8 cellular contexts compared by ENCODE assay signal in the genomic region with DNA sequence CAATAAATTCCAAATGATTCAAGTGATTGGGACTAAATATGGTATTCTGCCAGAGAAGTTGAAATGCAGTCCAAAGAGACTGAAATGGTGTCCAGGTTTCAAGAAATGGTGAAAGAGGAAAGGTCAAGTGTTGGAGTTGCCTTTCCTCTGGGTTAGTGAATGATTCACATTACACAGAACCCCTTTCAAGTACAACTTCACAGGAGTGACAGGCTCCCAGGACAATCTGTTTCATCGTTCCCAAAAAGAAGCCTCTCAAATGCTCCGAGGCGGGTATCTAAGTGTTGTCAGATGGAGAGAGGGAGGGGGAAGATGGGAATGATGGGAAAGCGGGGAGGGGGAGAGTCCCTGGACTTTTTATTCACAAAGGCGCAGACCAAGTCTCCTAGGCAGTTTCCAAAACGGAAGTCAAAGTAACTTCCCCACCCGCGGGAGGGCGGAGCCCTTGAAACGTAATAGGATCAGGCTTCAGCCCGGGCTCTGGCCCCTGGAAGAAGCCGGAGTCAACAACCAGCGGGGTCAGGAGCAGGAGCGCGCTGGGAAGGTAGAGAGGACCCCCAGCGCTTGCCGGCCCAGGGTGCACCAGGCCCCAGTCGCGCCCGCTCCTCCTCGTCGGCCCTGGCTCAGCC. TPM values are rescaled to one million over a fixed set of nuclear protein-coding genes. Genes with fewer than 3 reads are reported as not detected.
DNase-seq lines count a peak whose midpoint lies in the region; ATAC-seq and TF ChIP-seq lines count a peak whose summit lies in the region.

No MANE protein-coding gene starts in this region.

- no peak overlapping the region for H4K8ac ChIP-seq in neuronal stem cell (ENCODE audit: low read depth, low read length)

- H3K4me1 ChIP-seq in NT2/D1 (ENCODE audit: insufficient read depth, insufficient read length) (no peaks in the 10 kb centered on the region), gastroesophageal sphincter (peaks cover 0 to 47% (median 13%) of the 10 kb centered on the region in 3 donors), neuronal stem cell (ENCODE audit: control insufficient read depth in 2 of 2, insufficient read depth in 1 of 2, low read depth in 1 of 2, low read length in 2 of 2) (peaks cover 0 to 3% of the 10 kb centered on the region in 2 donors)

- H3K9ac ChIP-seq in NT2/D1 (ENCODE audit: insufficient read length, low read depth) (peak overlapping the region; percentile 97), neuronal stem cell (ENCODE audit: low read depth, low read length, poor library complexity) (peak overlapping the region; percentile 98)

- H2AK5ac ChIP-seq in neuronal stem cell (ENCODE audit: low read depth, low read length) = peak overlapping the region; percentile 98

- intact Hi-C loops in activated naive CD4-positive, alpha-beta T cell treated with anti-CD3 and anti-CD28 coated beads for 36 hours (cut with micrococcal nuclease) = loop anchor here (1.0 to 5.0 kb wide), 5 partner anchors 36 to 1812 kb away; a partner anchor contains a TSS

- peak; percentile 41 for ATAC-seq in GM21381 (IDR thresholded peaks at IDR 0.05; ENCODE audit: unreplicated experiment)
- peak; percentile 67 for ATAC-seq in gastroesophageal sphincter

- peak overlapping the region; percentile 77 for H2BK120ac ChIP-seq in neuronal stem cell (ENCODE audit: low read depth, low read length)

- H4K91ac ChIP-seq in neuronal stem cell (ENCODE audit: low read depth, low read length, poor library complexity) = peak overlapping the region; percentile 94

- no peak for TF ChIP-seq EP300 in gastroesophageal sphincter (IDR thresholded peaks at IDR 0.05)

- H3K27ac ChIP-seq in gastroesophageal sphincter = peak overlapping the region; percentile 95 to 97 (median 96)
- peak overlapping the region; percentile 93 for H3K27ac ChIP-seq in neuronal stem cell (replicated peaks; ENCODE audit: low read length)

- no peaks in the 10 kb centered on the region for H3K27me3 ChIP-seq in NT2/D1 (ENCODE audit: insufficient read depth, insufficient read length)
- H3K27me3 ChIP-seq in gastroesophageal sphincter = no peaks in the 10 kb centered on the region
- H3K27me3 ChIP-seq in neuronal stem cell (ENCODE audit: control insufficient read depth in 3 of 3, insufficient read depth in 3 of 3, low read depth in 1 of 3, low read length in 3 of 3) = no peaks in the 10 kb centered on the region

- H2AFZ ChIP-seq in neuronal stem cell (ENCODE audit: low read length) = peak overlapping the region; percentile 91

- H3K9me3 Mint-ChIP-seq in activated naive CD4-positive, alpha-beta T cell treated with anti-CD3 and anti-CD28 coated beads for 36 hours = no peaks in the 10 kb centered on the region
- H3K9me3 Mint-ChIP-seq in type B pancreatic cell = no peaks in the 10 kb centered on the region

- no peak for TF ChIP-seq POLR2A in gastroesophageal sphincter (IDR thresholded peaks at IDR 0.05)

- peak overlapping the region; percentile 85 for H3K14ac ChIP-seq in neuronal stem cell (ENCODE audit: low read length)

- DNase-seq in DMS53 (lab: John Stamatoyannopoulos, UW) (peak; percentile 87), HT-29 (ENCODE audit: low spot score) (peak; percentile 95), NT2/D1 (ENCODE audit: low read depth, low spot score) (peak; percentile 89), neuronal stem cell (ENCODE audit: low spot score) (peak; percentile 76), type B pancreatic cell (ENCODE audit: extremely low spot score, unreplicated experiment) (peak; percentile 79)
- peak; percentile 65 for DNase-seq in activated naive CD4-positive, alpha-beta T cell treated with anti-CD3 and anti-CD28 coated beads for 36 hours

- H2BK15ac ChIP-seq in neuronal stem cell (ENCODE audit: low read length) = peak overlapping the region; percentile 30

- peaks cover 6% of the 10 kb centered on the region for H3K27me3 Mint-ChIP-seq in activated naive CD4-positive, alpha-beta T cell treated with anti-CD3 and anti-CD28 coated beads for 36 hours (ENCODE audit: low read depth)
- no peaks in the 10 kb centered on the region for H3K27me3 Mint-ChIP-seq in type B pancreatic cell

- peak overlapping the region; percentile 89 for H3K27ac Mint-ChIP-seq in activated naive CD4-positive, alpha-beta T cell treated with anti-CD3 and anti-CD28 coated beads for 36 hours
- peak overlapping the region; percentile 98 for H3K27ac Mint-ChIP-seq in type B pancreatic cell

- peak overlapping the region; percentile 74 for H3K4me2 ChIP-seq in neuronal stem cell (ENCODE audit: insufficient read depth, low read length, poor library complexity, severe bottlenecking)

- TF ChIP-seq CTCF in gastroesophageal sphincter (IDR thresholded peaks at IDR 0.05) = no peak
- no peak for TF ChIP-seq CTCF in type B pancreatic cell (conservative IDR thresholded peaks at IDR 0.05)

- CTCF ChIA-PET in activated naive CD4-positive, alpha-beta T cell treated with anti-CD3 and anti-CD28 coated beads for 36 hours (lab: Charles Lee) = interaction anchor here (1.8 kb wide), 1 partner anchor 36 kb away, joined by 6 read pairs; no protein-coding TSS in a partner anchor

- peak overlapping the region; percentile 78 for H2BK12ac ChIP-seq in neuronal stem cell (ENCODE audit: low read length)

- H3K36me3 Mint-ChIP-seq in activated naive CD4-positive, alpha-beta T cell treated with anti-CD3 and anti-CD28 coated beads for 36 hours (ENCODE audit: low read depth) = peaks cover 3% of the 10 kb centered on the region
- peaks cover 6% of the 10 kb centered on the region for H3K36me3 Mint-ChIP-seq in type B pancreatic cell

- WGBS in gastroesophageal sphincter (ENCODE audit: low coverage in 1 of 2), 2 donors = 0% methylated on average over 1 to 5 of the region's 22 CpGs
- no CpG with 5 or more reads among the region's 22 CpGs for WGBS in neuronal stem cell (ENCODE audit: extremely low coverage in 2 of 2, insufficient read length in 2 of 2, insufficient replicate concordance in 1 of 2), 2 donors

- peak overlapping the region; percentile 31 for H3K4ac ChIP-seq in neuronal stem cell (ENCODE audit: low read length)

- H3K36me3 ChIP-seq in NT2/D1 (ENCODE audit: insufficient read depth, insufficient read length, low read length) (peaks cover 3% of the 10 kb centered on the region), gastroesophageal sphincter (no peaks in the 10 kb centered on the region), neuronal stem cell (replicated peaks in 1 of 2; ENCODE audit: control insufficient read depth in 2 of 2, insufficient read depth in 2 of 2, low read length in 2 of 2) (peaks cover 0 to 5% of the 10 kb centered on the region in 2 donors)

- peak overlapping the region; percentile 83 for H3K4me3 Mint-ChIP-seq in activated naive CD4-positive, alpha-beta T cell treated with anti-CD3 and anti-CD28 coated beads for 36 hours
- peak overlapping the region; percentile 98 for H3K4me3 Mint-ChIP-seq in type B pancreatic cell

- H3K23ac ChIP-seq in neuronal stem cell (ENCODE audit: low read depth, low read length, poor library complexity) = peak overlapping the region; percentile 95

- H3K4me1 Mint-ChIP-seq in activated naive CD4-positive, alpha-beta T cell treated with anti-CD3 and anti-CD28 coated beads for 36 hours (ENCODE audit: low read depth) = peaks cover 30% of the 10 kb centered on the region
- H3K4me1 Mint-ChIP-seq in type B pancreatic cell (ENCODE audit: unreplicated experiment) = peaks cover 16% of the 10 kb centered on the region

- peaks cover 2% of the 10 kb centered on the region for H3K79me1 ChIP-seq in neuronal stem cell (ENCODE audit: low read depth, low read length)

- peak overlapping the region; percentile 99 for H3K18ac ChIP-seq in neuronal stem cell (ENCODE audit: low read length)

- H3K9me3 ChIP-seq in NT2/D1 (ENCODE audit: insufficient read depth, low read length) (no peaks in the 10 kb centered on the region), gastroesophageal sphincter (no peaks in the 10 kb centered on the region), neuronal stem cell (replicated peaks in 1 of 2; ENCODE audit: control insufficient read depth in 2 of 2, insufficient read depth in 1 of 2, low read depth in 1 of 2, low read length in 2 of 2) (no peaks in the 10 kb centered on the region)

- H3K4me3 ChIP-seq in NT2/D1 (ENCODE audit: insufficient read length, low read depth) (peak overlapping the region; percentile 89), gastroesophageal sphincter (peak overlapping the region; percentile 91 to 97), neuronal stem cell (ENCODE audit: low read length in 2 of 2) (peak overlapping the region; percentile 79 to 94)

- peak overlapping the region; percentile 99 for H2BK5ac ChIP-seq in neuronal stem cell (ENCODE audit: low read length)

RNA-seq across cellular contexts. Expression of a gene that starts 0.7 kb away (rescaled TPM):
- total RNA-seq in HT-29 (2014; rRNA removed; shearing (Covaris generic)) = 28.2 and 34.1 TPM in 2 replicates
- 1 to 10 TPM; 4.0 to 5.7 TPM for total RNA-seq in activated naive CD4-positive, alpha-beta T cell treated with anti-CD3 and anti-CD28 coated beads for 36 hours
- 10 to 100 TPM; 19.0 to 42.0 (median 28.0) TPM for total RNA-seq in gastroesophageal sphincter
- 30.3 TPM for polyA plus RNA-seq in neuronal stem cell (2013, experiment 1 of 2)
- 31.1 TPM for polyA plus RNA-seq in neuronal stem cell (2013, experiment 2 of 2)
- 46.3 and 55.8 TPM in 2 replicates for total RNA-seq in type B pancreatic cell (ENCODE audit: low replicate concordance)

Comparison
In these comparisons a context has a peak if more than half of its experiments do, and no peak if none do; other contexts are left out.
1. Peak in every context shown above with its lines: DNase-seq, ATAC-seq, H3K4me3 ChIP-seq and H3K27ac ChIP-seq.